In the genomic region with DNA sequence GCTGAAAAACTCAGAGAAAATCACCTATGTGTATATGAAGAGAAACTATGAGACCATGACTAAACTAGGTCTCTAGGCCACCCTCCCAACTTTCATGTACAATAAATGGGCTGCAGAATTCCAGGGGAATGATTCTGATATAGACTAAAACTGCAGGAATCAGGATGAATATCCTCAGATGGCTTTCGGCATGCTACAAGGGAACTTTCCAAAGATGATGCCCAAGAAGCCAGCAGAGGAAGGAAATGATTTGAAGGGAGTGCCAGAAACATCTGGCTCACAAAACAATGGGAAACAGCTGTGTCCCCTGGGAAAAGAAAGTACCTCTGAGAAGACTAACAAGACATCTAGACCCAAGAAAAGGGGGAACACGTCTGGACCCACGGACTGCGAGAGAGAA, we compare ENCODE assay signal across 18 cellular contexts. TPM values are rescaled to one million over a fixed set of nuclear protein-coding genes. Genes with fewer than 3 reads are reported as not detected.
"Had no signal": no experiment of that assay in that cellular context is flagged by ENCODE, and none has a peak within 500 bp of the region (broad histone marks: within the 10 kb centered on the region; RNA-seq: fewer than 3 reads in every experiment).

No MANE protein-coding gene starts in this region.

- ATAC-seq: left ventricle myocardium superior had no signal

- H3K36me3 Mint-ChIP-seq: neural progenitor cell had no signal

- H3K9me3 ChIP-seq: ascending aorta, ovary, stomach, thoracic aorta had no signal

- H3K27me3 Mint-ChIP-seq: activated CD4-positive, alpha-beta T cell treated with anti-CD3 and anti-CD28 coated beads, Interleukin-2, amount 10 ng/mL, durations not matched to agents 7 days and 5 days; activated naive CD8-positive, alpha-beta T cell treated with anti-CD3 and anti-CD28 coated beads, Interleukin-2, amount 10 ng/mL, durations not matched to agents 7 days and 5 days had no signal

- DNase-seq: activated CD4-positive, alpha-beta T cell treated with anti-CD3 and anti-CD28 coated beads, Interleukin-2, amount 10 ng/mL, durations not matched to agents 7 days and 5 days; activated CD4-positive, CD25-positive, alpha-beta regulatory T cell; activated effector memory CD4-positive, alpha-beta T cell treated with Interleukin-2 at 50 U/mL for 16 hours; activated naive CD8-positive, alpha-beta T cell treated with anti-CD3 and anti-CD28 coated beads, Interleukin-2, amount 10 ng/mL, durations not matched to agents 7 days and 5 days; activated T-cell treated with anti-CD3 and anti-CD28 coated beads for 4 hours; effector CD8-positive, alpha-beta T cell; left ventricle myocardium superior; ovary; stimulated activated CD4-positive, alpha-beta T cell treated with anti-CD3 and anti-CD28 coated beads, Interleukin-2, amount 100 ng/mL, for 48 hours; stomach; T-helper 2 cell had no signal

- H3K36me3 ChIP-seq: ascending aorta, cardiac muscle cell, neural progenitor cell, ovary, stomach, thoracic aorta had no signal

- H3K4me3 ChIP-seq: ascending aorta, cardiac muscle cell, coronary artery, neural progenitor cell, ovary, stomach, thoracic aorta had no signal

- H3K27me3 ChIP-seq: ascending aorta, cardiac muscle cell, neural progenitor cell, ovary, stomach had no signal

- H3K4me3 Mint-ChIP-seq: activated CD4-positive, alpha-beta T cell treated with anti-CD3 and anti-CD28 coated beads, Interleukin-2, amount 10 ng/mL, durations not matched to agents 7 days and 5 days; activated naive CD8-positive, alpha-beta T cell treated with anti-CD3 and anti-CD28 coated beads, Interleukin-2, amount 10 ng/mL, durations not matched to agents 7 days and 5 days; neural progenitor cell had no signal

- H3K27ac Mint-ChIP-seq: activated CD4-positive, alpha-beta T cell treated with anti-CD3 and anti-CD28 coated beads, Interleukin-2, amount 10 ng/mL, durations not matched to agents 7 days and 5 days; activated naive CD8-positive, alpha-beta T cell treated with anti-CD3 and anti-CD28 coated beads, Interleukin-2, amount 10 ng/mL, durations not matched to agents 7 days and 5 days; neural progenitor cell had no signal

- H3K27ac ChIP-seq: ascending aorta, cardiac muscle cell, coronary artery, neural progenitor cell, ovary, stomach, thoracic aorta had no signal

- H3K4me1 Mint-ChIP-seq: neural progenitor cell had no signal

- H3K4me1 ChIP-seq: ascending aorta, neural progenitor cell had no signal

RNA-seq across cellular contexts. Expression of gene PLN, which starts 41.1 kb away (rescaled TPM):
- total RNA-seq: activated CD4-positive, alpha-beta T cell treated with anti-CD3 and anti-CD28 coated beads, Interleukin-2, amount 10 ng/mL, durations not matched to agents 7 days and 5 days; activated CD8-positive, alpha-beta memory T cell treated with anti-CD3 and anti-CD28 coated beads for 36 hours; activated naive CD8-positive, alpha-beta T cell treated with anti-CD3 and anti-CD28 coated beads, Interleukin-2, amount 10 ng/mL, durations not matched to agents 7 days and 5 days; epithelial cell of proximal tubule had no signal
